In genomic region chr9:129803679-129804065, GRCh38 we compare ENCODE assay signal across 8 cellular contexts. TPM values are rescaled to one million over a fixed set of nuclear protein-coding genes. Genes with fewer than 3 reads are reported as not detected.
DNase-seq lines count a peak whose midpoint lies in the region; ATAC-seq and TF ChIP-seq lines count a peak whose summit lies in the region.

No MANE protein-coding gene starts in this region.

- H3K9ac ChIP-seq in skeletal muscle satellite cell (ENCODE audit: low read depth, low read length), result peak overlapping the region; percentile 79

- intact Hi-C loops in left ventricle myocardium inferior (cut with micrococcal nuclease) (no loop called here), Right ventricle myocardium superior (cut with DNase I) (no loop called here)

- H3K9me3 ChIP-seq in left ventricle myocardium inferior (replicated peaks) (no peaks in the 10 kb centered on the region), skeletal muscle satellite cell (replicated peaks; ENCODE audit: low read length) (no peaks in the 10 kb centered on the region)

- H3K4me1 ChIP-seq in left ventricle myocardium inferior (peaks cover 18% of the 10 kb centered on the region), skeletal muscle satellite cell (ENCODE audit: control insufficient read depth, insufficient read depth, low read length) (peaks cover 8% of the 10 kb centered on the region)

- no peak for ATAC-seq in Right ventricle myocardium superior (ENCODE audit: poor library complexity)
- ATAC-seq in SK-N-SH treated with all-trans-retinoic acid at 6 μM for 48 hours, result peak; percentile 8; the same call in 2 of the 3 replicates
- no peak for ATAC-seq in HG03108 (IDR thresholded peaks at IDR 0.05; ENCODE audit: unreplicated experiment)

- H3K27me3 ChIP-seq in left ventricle myocardium inferior (ENCODE audit: low read depth), result no peaks in the 10 kb centered on the region
- no peaks in the 10 kb centered on the region for H3K27me3 ChIP-seq in skeletal muscle satellite cell (ENCODE audit: control insufficient read depth, insufficient read depth, low read length)

- DNase-seq in left ventricle myocardium inferior (no peak), Right ventricle myocardium superior (no peak), foreskin melanocyte (peak; percentile 5), medulla oblongata (ENCODE audit: extremely low spot score) (no peak), NCI-H1930 (lab: John Stamatoyannopoulos, UW) (no peak)

- no peak for TF ChIP-seq CTCF in left ventricle myocardium inferior (IDR thresholded peaks at IDR 0.05; ENCODE audit: borderline replicate concordance)

- H3K4me3 ChIP-seq in left ventricle myocardium inferior (peak overlapping the region; percentile 83), skeletal muscle satellite cell (ENCODE audit: low read length) (peak overlapping the region; percentile 98)

- peak overlapping the region; percentile 89 for H3K27ac ChIP-seq in left ventricle myocardium inferior (replicated peaks)

- H3K36me3 ChIP-seq in left ventricle myocardium inferior (peaks cover 10% of the 10 kb centered on the region), skeletal muscle satellite cell (ENCODE audit: insufficient read depth, low read length) (peaks cover 6% of the 10 kb centered on the region)

- peak overlapping the region; percentile 98 for H3K4me2 ChIP-seq in skeletal muscle satellite cell (ENCODE audit: low read length)

TF ChIP-seq in SK-N-SH treated with all-trans-retinoic acid at 6 μM for 48 hours, 23 proteins besides CTCF, POLR2A, EP300 and RAD21:
- TF ChIP-seq GLIS3 (CRISPR knock-in tag; IDR thresholded peaks at IDR 0.05) (no peak), ZFP3 (CRISPR knock-in tag; IDR thresholded peaks at IDR 0.05) (no peak), TOX (CRISPR knock-in tag; IDR thresholded peaks at IDR 0.05; ENCODE audit: borderline replicate concordance) (no peak), ESRRG (CRISPR knock-in tag; IDR thresholded peaks at IDR 0.05) (no peak), BACH2 (CRISPR knock-in tag; IDR thresholded peaks at IDR 0.05; ENCODE audit: borderline replicate concordance) (no peak), CSDC2 (CRISPR knock-in tag; IDR thresholded peaks at IDR 0.05) (no peak), ZFP30 (CRISPR knock-in tag; IDR thresholded peaks at IDR 0.05) (no peak)

RNA-seq across cellular contexts. Expression of gene TOR1B, which starts 0.7 kb away (rescaled TPM):
- total RNA-seq in left ventricle myocardium inferior (10.6 TPM), Right ventricle myocardium superior (10.0 TPM)
- total RNA-seq in skeletal muscle satellite cell (2012; rRNA removed), result 15.9 and 18.5 TPM in 2 replicates

RNA-seq across cellular contexts. Expression of gene TOR1A, which starts 20.3 kb away (rescaled TPM):
- total RNA-seq in left ventricle myocardium inferior, result 12.9 TPM
- total RNA-seq in Right ventricle myocardium superior, result 12.0 TPM
- 31.9 and 43.9 TPM in 2 replicates for total RNA-seq in skeletal muscle satellite cell (2012; rRNA removed)

RNA-seq across cellular contexts. Expression of gene C9orf78, which starts 31.4 kb away (rescaled TPM):
- total RNA-seq in left ventricle myocardium inferior (30.0 TPM), Right ventricle myocardium superior (31.4 TPM)
- total RNA-seq in skeletal muscle satellite cell (2012; rRNA removed), result 26.1 and 27.3 TPM in 2 replicates

RNA-seq across cellular contexts. Expression of gene USP20, which starts 31.6 kb away (rescaled TPM):
- 13.2 TPM for total RNA-seq in left ventricle myocardium inferior
- total RNA-seq in Right ventricle myocardium superior, result 10.4 TPM
- 6.3 TPM in 2 replicates for total RNA-seq in skeletal muscle satellite cell (2012; rRNA removed)

RNA-seq across cellular contexts. Expression of gene PTGES, which starts 50.8 kb away (rescaled TPM):
- 1.9 TPM for total RNA-seq in left ventricle myocardium inferior
- total RNA-seq in Right ventricle myocardium superior, result 4.5 TPM
- total RNA-seq in skeletal muscle satellite cell (2012; rRNA removed), result 24.1 and 52.0 TPM in 2 replicates
